In the genomic region with DNA sequence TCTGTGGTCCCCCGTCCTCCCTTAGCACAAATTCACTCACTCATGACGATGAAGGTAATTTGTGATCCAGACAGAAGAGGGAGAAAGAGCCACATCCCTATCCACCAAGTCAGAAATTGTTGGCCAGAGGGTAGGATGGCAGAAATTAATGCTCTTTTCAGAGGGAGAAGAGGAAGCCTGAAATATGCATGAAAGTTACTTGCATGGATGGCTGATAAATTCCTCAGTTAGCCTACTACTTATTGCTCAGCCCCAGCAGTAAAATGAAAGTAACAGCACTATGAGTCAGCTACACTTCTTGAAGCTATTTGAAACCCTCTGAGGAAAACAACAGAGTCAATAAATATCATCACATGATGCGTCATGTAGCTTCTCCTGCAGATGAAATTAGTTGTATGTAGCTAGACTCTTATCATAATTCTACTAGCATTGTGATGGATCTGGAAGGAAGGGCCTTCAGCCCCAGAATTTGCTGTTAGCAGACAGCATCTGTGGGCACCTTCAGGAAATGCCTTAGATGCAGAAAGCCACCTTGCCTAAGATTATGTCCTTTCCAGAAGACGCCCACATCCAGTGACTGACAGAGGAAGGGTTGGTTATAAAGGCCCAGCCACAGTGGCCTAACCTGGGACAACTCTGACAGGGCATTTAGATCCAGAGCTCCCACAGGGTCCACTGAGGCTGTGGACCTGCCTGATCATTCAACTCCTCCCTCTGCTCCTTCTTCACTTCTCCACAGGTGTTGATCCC, we compare ENCODE assay signal across 8 cellular contexts.
DNase-seq lines count a peak whose midpoint lies in the region; ATAC-seq, FAIRE-seq and TF ChIP-seq lines count a peak whose summit lies in the region.

No MANE protein-coding gene starts in this region.

- CTCF ChIA-PET in H1 (lab: Charles Lee; ENCODE audit: partially characterized antibody) = interaction anchor here (0.6 to 4.9 kb wide), 9 partner anchors 8 to 293 kb away, joined by 3 to 14 read pairs (median 3); no protein-coding TSS in a partner anchor

- H2BK20ac ChIP-seq in H1 (ENCODE audit: low read length) = 0 out of 2 replicates have a peak overlapping the region, but pooled peaks have one; percentile 16

- FAIRE-seq in D721Med (lab: Jason Lieb, UNC) = no peak
- FAIRE-seq in H1 (lab: Jason Lieb, UNC) = no peak

- no peak overlapping the region for H2BK15ac ChIP-seq in H1 (ENCODE audit: low read length)

- TF ChIP-seq CTCF in D721Med (IDR thresholded peaks at IDR 0.05; ENCODE audit: insufficient read depth, missing control alignments) (peak; percentile 11), H1 (IDR thresholded peaks at IDR 0.05; ENCODE audit: control extremely low read depth in 1 of 3, insufficient read depth in 1 of 3, low read depth in 1 of 3, low read length in 3 of 3) (no peak; a peak in 1 of 4 replicates)

- no peak overlapping the region for H3K9ac ChIP-seq in H1 (replicated peaks in 1 of 4; ENCODE audit: extremely low read depth in 1 of 4, low read depth in 3 of 4, low read length in 3 of 4)

- H3K79me2 ChIP-seq in H1 (ENCODE audit: control insufficient read depth in 1 of 2, insufficient read depth in 2 of 2, low read length in 2 of 2) = no peaks in the 10 kb centered on the region

- no peak overlapping the region for H3K14ac ChIP-seq in H1 (ENCODE audit: insufficient read length)

- 95% methylated on average over 4 of the region's 4 CpGs; no CpG with 5 or more reads in 1 of the 2 experiments for WGBS in H1 (ENCODE audit: extremely low coverage in 1 of 2, insufficient coverage in 1 of 2, insufficient read length in 1 of 2, insufficient replicate concordance in 2 of 2, low coverage in 1 of 2, low lambda C conversion rate in 2 of 2, missing lambda C conversion rate in 1 of 2), 2 experiments

- DNase-seq in D721Med (ENCODE audit: insufficient read length, low spot score) = no peak
- peak; percentile 57 for DNase-seq in HT-29 (ENCODE audit: low spot score)
- no peak for DNase-seq in H1 (ENCODE audit: low read depth in 1 of 2, low spot score in 2 of 2)
- DNase-seq in renal cortical epithelial cell (ENCODE audit: low read depth) = peak; percentile 99
- DNase-seq in OCI-M2 (lab: John Stamatoyannopoulos, UW; ENCODE audit: unreplicated experiment) = no peak
- no peak for DNase-seq in T-helper 9 cell
- DNase-seq in stimulated activated CD4-positive, alpha-beta T cell treated with anti-CD3 and anti-CD28 coated beads, Interleukin-2, amount 100 ng/mL, for 24 hours = no peak

- no peak overlapping the region for H4K8ac ChIP-seq in H1 (ENCODE audit: extremely low read depth, insufficient read depth, low read length)

- H3K4me1 ChIP-seq in H1 (replicated peaks in 1 of 4; ENCODE audit: control insufficient read depth in 3 of 4, insufficient read depth in 4 of 4, low read length in 3 of 4) = no peaks in the 10 kb centered on the region; a peak in 1 of 7 replicates

- no peaks in the 10 kb centered on the region for H3K79me1 ChIP-seq in H1 (ENCODE audit: low read depth, low read length)

- H4K20me1 ChIP-seq in H1 (replicated peaks in 1 of 2; ENCODE audit: control insufficient read depth in 1 of 2, insufficient read depth in 2 of 2, low read length in 2 of 2) = no peaks in the 10 kb centered on the region

- no peak overlapping the region for H3K4me3 ChIP-seq in H1 (ENCODE audit: extremely low read depth in 1 of 4, insufficient read depth in 2 of 4, low read depth in 3 of 4, low read length in 4 of 4)

- no peak overlapping the region for H4K91ac ChIP-seq in H1 (replicated peaks; ENCODE audit: insufficient read length, low read length)

- no peaks in the 10 kb centered on the region for H3K23me2 ChIP-seq in H1 (ENCODE audit: low read depth, low read length)

- POLR2A ChIA-PET in H1 (lab: Charles Lee; ENCODE audit: partially characterized antibody) = no interaction called here

- H2BK120ac ChIP-seq in H1 (replicated peaks; ENCODE audit: low read depth, low read length) = no peak overlapping the region

- TF ChIP-seq EP300 in H1 (IDR thresholded peaks at IDR 0.05; ENCODE audit: borderline replicate concordance in 1 of 2, low read depth in 2 of 2, low read length in 2 of 2) = no peak

- peak; percentile 67 for ATAC-seq in GM21360 (IDR thresholded peaks at IDR 0.05; ENCODE audit: unreplicated experiment)

- H3K36me3 ChIP-seq in H1 (ENCODE audit: control insufficient read depth in 2 of 4, insufficient read depth in 4 of 4, low read length in 3 of 4) = no peaks in the 10 kb centered on the region

- no peak for TF ChIP-seq POLR2A in H1 (IDR thresholded peaks at IDR 0.05; ENCODE audit: control extremely low read depth in 1 of 2, low read depth in 2 of 2, low read length in 2 of 2)

- H3K4ac ChIP-seq in H1 (replicated peaks; ENCODE audit: insufficient read length, low read depth, low read length) = no peak overlapping the region

- H3K27ac ChIP-seq in H1 (ENCODE audit: low read depth, low read length) = no peak overlapping the region

- H2AFZ ChIP-seq in H1 (ENCODE audit: low read length) = peak overlapping the region; percentile 70

- no peak overlapping the region for H2BK12ac ChIP-seq in H1 (ENCODE audit: low read depth, low read length)

- no peak overlapping the region for H3K18ac ChIP-seq in H1 (ENCODE audit: extremely low read depth, low read length)

- TF ChIP-seq RAD21 in H1 (IDR thresholded peaks at IDR 0.05 in 1 of 2, conservative IDR thresholded peaks at IDR 0.05 in 1 of 2; ENCODE audit: low read depth in 2 of 2, low read length in 2 of 2) = peak in 1 of 2 experiments; percentile 41; a peak in 2 of 4 replicates

- H3K27me3 ChIP-seq in H1 (replicated peaks in 1 of 4; ENCODE audit: control insufficient read depth in 3 of 4, extremely low read depth in 1 of 4, insufficient read depth in 3 of 4, low read length in 3 of 4) = no peaks in the 10 kb centered on the region

- H3K23ac ChIP-seq in H1 (ENCODE audit: insufficient read length) = no peak overlapping the region

- no peaks in the 10 kb centered on the region for H3K9me3 ChIP-seq in H1 (ENCODE audit: insufficient read depth in 2 of 2, low read depth in 1 of 2, low read length in 1 of 2)

- H3K4me2 ChIP-seq in H1 (ENCODE audit: insufficient read depth in 1 of 2, low read depth in 2 of 2, low read length in 2 of 2) = no peak overlapping the region

- H2BK5ac ChIP-seq in H1 (ENCODE audit: low read depth, low read length) = no peak overlapping the region

- H3K56ac ChIP-seq in H1 (replicated peaks; ENCODE audit: insufficient read length, low read depth, low read length) = no peak overlapping the region

- H2AK5ac ChIP-seq in H1 (ENCODE audit: low read depth, low read length) = no peak overlapping the region

- no peak overlapping the region for H4K5ac ChIP-seq in H1 (ENCODE audit: insufficient read length, low read depth, low read length)

TF ChIP-seq in H1, 55 proteins besides CTCF, POLR2A, EP300 and RAD21:
- TF ChIP-seq CHD1 (IDR thresholded peaks at IDR 0.05; ENCODE audit: low read depth, low read length) (no peak), TCF12 (IDR thresholded peaks at IDR 0.05; ENCODE audit: low read depth, low read length) (no peak), TBP (IDR thresholded peaks at IDR 0.05; ENCODE audit: low read depth, low read length) (no peak), SP4 (IDR thresholded peaks at IDR 0.05; ENCODE audit: low read length) (no peak)
TF ChIP-seq in H1: peak in this region for 0.

Comparison
In these comparisons a context has a peak if more than half of its experiments do, and no peak if none do; other contexts are left out.
1. DNase-seq: peak in HT-29 (single experiment) and renal cortical epithelial cell (single experiment); none in D721Med (single experiment), H1 (0 of 2), OCI-M2 (single experiment), T-helper 9 cell (single experiment) and stimulated activated CD4-positive, alpha-beta T cell treated with anti-CD3 and anti-CD28 coated beads, Interleukin-2, amount 100 ng/mL, for 24 hours (0 of 2).